ENCODE assay signal across 11 cellular contexts in genomic region chr6:131013495-131013894, GRCh38. TPM values are rescaled to one million over a fixed set of nuclear protein-coding genes. Genes with fewer than 3 reads are reported as not detected.
DNase-seq lines count a peak whose midpoint lies in the region; ATAC-seq and TF ChIP-seq lines count a peak whose summit lies in the region.
"Had no signal": no experiment of that assay in that cellular context is flagged by ENCODE, and none has a peak within 500 bp of the region (broad histone marks: within the 10 kb centered on the region; RNA-seq: fewer than 3 reads in every experiment).

No MANE protein-coding gene starts in this region.

- in situ Hi-C loops in brain microvascular endothelial cell (cut with HindIII; ENCODE audit: low pct_ligation_motif_present, low sequenced_read_pairs) = no loop called here

- H3K4me3 ChIP-seq in HFF-Myc (replicated peaks; ENCODE audit: low read depth, low read length) (no peak overlapping the region), brain microvascular endothelial cell (ENCODE audit: low read depth, low read length) (no peak overlapping the region), hepatocyte (no peak overlapping the region)

- peak overlapping the region; percentile 42 for H3K27ac ChIP-seq in brain microvascular endothelial cell
- H3K27ac ChIP-seq in hepatocyte = no peak overlapping the region

- H3K27me3 ChIP-seq in brain microvascular endothelial cell (replicated peaks) = no peaks in the 10 kb centered on the region
- no peaks in the 10 kb centered on the region for H3K27me3 ChIP-seq in hepatocyte

- H3K4me1 ChIP-seq in hepatocyte (ENCODE audit: insufficient read depth) = peaks cover 22% of the 10 kb centered on the region

- no peaks in the 10 kb centered on the region for H3K9me2 ChIP-seq in hepatocyte (replicated peaks; ENCODE audit: insufficient read depth)

- TF ChIP-seq CTCF in HFF-Myc (IDR thresholded peaks at IDR 0.05; ENCODE audit: low read depth, low read length, missing control alignments) (no peak), brain microvascular endothelial cell (IDR thresholded peaks at IDR 0.05; ENCODE audit: low read depth, low read length, missing control alignments) (no peak), hepatocyte (IDR thresholded peaks at IDR 0.05; ENCODE audit: poor library complexity) (no peak)

- no peak for ATAC-seq in GM19035 (IDR thresholded peaks at IDR 0.05; ENCODE audit: unreplicated experiment)
- no peak for ATAC-seq in GM21515 (IDR thresholded peaks at IDR 0.05; ENCODE audit: unreplicated experiment)

- H3K36me3 ChIP-seq in brain microvascular endothelial cell (replicated peaks) = no peaks in the 10 kb centered on the region
- no peaks in the 10 kb centered on the region for H3K36me3 ChIP-seq in hepatocyte (replicated peaks; ENCODE audit: insufficient read depth, low read depth)

- DNase-seq in HFF-Myc (ENCODE audit: extremely low read depth, low read depth) = peak; percentile 75
- DNase-seq in brain microvascular endothelial cell = peak; percentile 87
- DNase-seq in hepatocyte (ENCODE audit: low spot score) = no peak
- peak; percentile 74 for DNase-seq in superior temporal gyrus (ENCODE audit: extremely low spot score)
- no peak for DNase-seq in NCI-H1092 treated with DMSO at 0.1 percent for 48 hours (lab: John Stamatoyannopoulos, UW)
- DNase-seq in stimulated activated CD8-positive, alpha-beta memory T cell treated with anti-CD3 and anti-CD28 coated beads, Interleukin-4, amount 100 ng/mL, for 48 hours = no peak
- DNase-seq: activated CD4-positive, CD25-positive, alpha-beta regulatory T cell treated with anti-CD3 and anti-CD28 coated beads, Interleukin-2, amount 50 U/mL, for 72 hours; immature natural killer cell; NCI-H774 had no signal

- no peaks in the 10 kb centered on the region for H3K9me3 ChIP-seq in hepatocyte (ENCODE audit: low read depth)

- peak overlapping the region; percentile 40 for H3K4me2 ChIP-seq in hepatocyte

- H2AFZ ChIP-seq in hepatocyte = no peak overlapping the region

- H4K20me1 ChIP-seq in hepatocyte (ENCODE audit: insufficient read depth, poor library complexity, severe bottlenecking) = no peaks in the 10 kb centered on the region

- 38% methylated on average over 2 of the region's 2 CpGs for WGBS in hepatocyte (ENCODE audit: low lambda C conversion rate, missing lambda C conversion rate)

- H3K79me2 ChIP-seq in hepatocyte = peaks cover 49% of the 10 kb centered on the region

RNA-seq across cellular contexts. Expression of gene EPB41L2, which starts 49.5 kb away (rescaled TPM):
- 35.8 and 45.5 TPM in 2 replicates for total RNA-seq in hepatocyte
- 21.6 and 27.4 TPM in 2 replicates for polyA plus RNA-seq in hepatocyte

Comparison
In these comparisons a context has a peak if more than half of its experiments do, and no peak if none do; other contexts are left out.
1. DNase-seq: peak in HFF-Myc (single experiment), brain microvascular endothelial cell (single experiment) and superior temporal gyrus (single experiment); none in hepatocyte (single experiment), NCI-H1092 treated with DMSO at 0.1 percent for 48 hours (single experiment) and stimulated activated CD8-positive, alpha-beta memory T cell treated with anti-CD3 and anti-CD28 coated beads, Interleukin-4, amount 100 ng/mL, for 48 hours (single experiment).